Comparison of ENCODE assay signal across 8 cellular contexts in genomic region chrX:109782994-109783711, GRCh38. TPM values are rescaled to one million over a fixed set of nuclear protein-coding genes. Genes with fewer than 3 reads are reported as not detected.
DNase-seq lines count a peak whose midpoint lies in the region; ATAC-seq and TF ChIP-seq lines count a peak whose summit lies in the region.

No MANE protein-coding gene starts in this region.

- peak overlapping the region; percentile 65 for H3K4me3 Mint-ChIP-seq in activated CD8-positive, alpha-beta memory T cell treated with anti-CD3 and anti-CD28 coated beads, Interleukin-2, amount 10 ng/mL, durations not matched to agents 7 days and 5 days
- H3K4me3 Mint-ChIP-seq in progenitor cell of endocrine pancreas (ENCODE audit: low read depth) = no peak overlapping the region

- TF ChIP-seq CTCF in progenitor cell of endocrine pancreas (IDR thresholded peaks at IDR 0.05; ENCODE audit: unreplicated experiment) = no peak

- H3K27me3 Mint-ChIP-seq in activated CD8-positive, alpha-beta memory T cell treated with anti-CD3 and anti-CD28 coated beads, Interleukin-2, amount 10 ng/mL, durations not matched to agents 7 days and 5 days = no peaks in the 10 kb centered on the region
- H3K27me3 Mint-ChIP-seq in progenitor cell of endocrine pancreas = peaks cover 3% of the 10 kb centered on the region

- H3K4me1 Mint-ChIP-seq in activated CD8-positive, alpha-beta memory T cell treated with anti-CD3 and anti-CD28 coated beads, Interleukin-2, amount 10 ng/mL, durations not matched to agents 7 days and 5 days = peaks cover 16% of the 10 kb centered on the region
- no peaks in the 10 kb centered on the region for H3K4me1 Mint-ChIP-seq in progenitor cell of endocrine pancreas (ENCODE audit: low read depth)

- H3K27ac Mint-ChIP-seq in activated CD8-positive, alpha-beta memory T cell treated with anti-CD3 and anti-CD28 coated beads, Interleukin-2, amount 10 ng/mL, durations not matched to agents 7 days and 5 days = peak overlapping the region; percentile 97
- H3K27ac Mint-ChIP-seq in progenitor cell of endocrine pancreas = no peak overlapping the region

- no peaks in the 10 kb centered on the region for H3K9me3 Mint-ChIP-seq in activated CD8-positive, alpha-beta memory T cell treated with anti-CD3 and anti-CD28 coated beads, Interleukin-2, amount 10 ng/mL, durations not matched to agents 7 days and 5 days (ENCODE audit: low read depth)
- no peaks in the 10 kb centered on the region for H3K9me3 Mint-ChIP-seq in progenitor cell of endocrine pancreas (ENCODE audit: low read depth)

- peaks cover 4% of the 10 kb centered on the region for H3K36me3 Mint-ChIP-seq in activated CD8-positive, alpha-beta memory T cell treated with anti-CD3 and anti-CD28 coated beads, Interleukin-2, amount 10 ng/mL, durations not matched to agents 7 days and 5 days
- no peaks in the 10 kb centered on the region for H3K36me3 Mint-ChIP-seq in progenitor cell of endocrine pancreas (ENCODE audit: insufficient read depth)

- CTCF ChIA-PET in activated CD8-positive, alpha-beta memory T cell treated with anti-CD3 and anti-CD28 coated beads, Interleukin-2, amount 10 ng/mL, durations not matched to agents 7 days and 5 days (lab: Charles Lee) = interaction anchor here (1.7 kb wide), 1 partner anchor 24 kb away, joined by 5 read pairs; no protein-coding TSS in a partner anchor

- peak; percentile 40 for DNase-seq in activated CD8-positive, alpha-beta memory T cell treated with anti-CD3 and anti-CD28 coated beads, Interleukin-2, amount 10 ng/mL, durations not matched to agents 7 days and 5 days
- no peak for DNase-seq in activated CD8-positive, alpha-beta memory T cell treated with anti-CD3 and anti-CD28 coated beads, Interleukin-2, amount 50 U/mL, for 48 hours
- DNase-seq in RPMI7951 (ENCODE audit: low read depth) (peak; percentile 9), left cardiac atrium (no peak), progenitor cell of endocrine pancreas (ENCODE audit: low spot score, unreplicated experiment) (no peak), left colon (no peak)
- DNase-seq in stimulated activated naive CD8-positive, alpha-beta T cell treated with anti-CD3 and anti-CD28 coated beads, Interleukin-15, Interleukin-2, amounts not matched to agents 100 U/mL and 50 U/mL, for 24 hours = peak; percentile 25

- intact Hi-C loops in left cardiac atrium (cut with DNase I) (no loop called here), left colon (cut with DNase I, micrococcal nuclease) (no loop called here)

- peak; percentile 78 for ATAC-seq in activated CD8-positive, alpha-beta memory T cell treated with anti-CD3 and anti-CD28 coated beads, Interleukin-2, amount 10 ng/mL, durations not matched to agents 7 days and 5 days
- ATAC-seq in HG02642 (IDR thresholded peaks at IDR 0.05; ENCODE audit: poor library complexity, unreplicated experiment) (peak; percentile 92), left cardiac atrium (no peak), left colon (no peak)
- ATAC-seq in stimulated activated naive CD8-positive, alpha-beta T cell treated with anti-CD3 and anti-CD28 coated beads, Interleukin-15, Interleukin-2, amounts not matched to agents 100 U/mL and 50 U/mL, for 24 hours = peak; percentile 91

RNA-seq across cellular contexts. Expression of gene ACSL4, which starts 50.1 kb away (rescaled TPM):
- total RNA-seq in activated CD8-positive, alpha-beta memory T cell treated with anti-CD3 and anti-CD28 coated beads, Interleukin-2, amount 10 ng/mL, durations not matched to agents 7 days and 5 days = 10 to 100 TPM; 68.3 to 95.1 TPM
- 50.4 and 57.6 TPM in 2 replicates for total RNA-seq in RPMI7951 (2014; rRNA removed; shearing (Covaris generic))
- 10 to 100 TPM; 34.8 to 69.2 TPM for total RNA-seq in left cardiac atrium
- total RNA-seq in progenitor cell of endocrine pancreas = 44.9 and 46.7 TPM in 2 replicates
- total RNA-seq in left colon = 10 to 100 TPM; 11.7 to 17.5 TPM

Comparison
In these comparisons a context has a peak if more than half of its experiments do, and no peak if none do; other contexts are left out.
1. DNase-seq: peak in activated CD8-positive, alpha-beta memory T cell treated with anti-CD3 and anti-CD28 coated beads, Interleukin-2, amount 10 ng/mL, durations not matched to agents 7 days and 5 days (single experiment), RPMI7951 (single experiment) and stimulated activated naive CD8-positive, alpha-beta T cell treated with anti-CD3 and anti-CD28 coated beads, Interleukin-15, Interleukin-2, amounts not matched to agents 100 U/mL and 50 U/mL, for 24 hours (single experiment); none in activated CD8-positive, alpha-beta memory T cell treated with anti-CD3 and anti-CD28 coated beads, Interleukin-2, amount 50 U/mL, for 48 hours (single experiment), left cardiac atrium (single experiment), progenitor cell of endocrine pancreas (single experiment) and left colon (0 of 2).
2. ATAC-seq: peak in activated CD8-positive, alpha-beta memory T cell treated with anti-CD3 and anti-CD28 coated beads, Interleukin-2, amount 10 ng/mL, durations not matched to agents 7 days and 5 days (single experiment), HG02642 (single experiment) and stimulated activated naive CD8-positive, alpha-beta T cell treated with anti-CD3 and anti-CD28 coated beads, Interleukin-15, Interleukin-2, amounts not matched to agents 100 U/mL and 50 U/mL, for 24 hours (single experiment); none in left cardiac atrium (0 of 2) and left colon (single experiment).